Comparison of ENCODE assay signal across 1 cellular context in genomic region chr11:113477321-113477720, GRCh38.
TF ChIP-seq lines count a peak whose summit lies in the region.

No MANE protein-coding gene starts in this region.

TF ChIP-seq in K562, 482 proteins besides CTCF, POLR2A, EP300 and RAD21 (continued from another document):
- no peak for TF ChIP-seq SIX5 (IDR thresholded peaks at IDR 0.05; ENCODE audit: borderline replicate concordance in 1 of 2, insufficient read depth in 1 of 2, low read depth in 1 of 2, low read length in 2 of 2)
- TF ChIP-seq CHAMP1 (IDR thresholded peaks at IDR 0.05), result no peak
- TF ChIP-seq CLOCK (CRISPR knock-in tag; IDR thresholded peaks at IDR 0.05; ENCODE audit: borderline replicate concordance), result no peak
- TF ChIP-seq SRSF3 (IDR thresholded peaks at IDR 0.05; ENCODE audit: insufficient read depth, low read length), result no peak
- no peak for TF ChIP-seq HNRNPLL (IDR thresholded peaks at IDR 0.05; ENCODE audit: low read depth, low read length, poor library complexity, severe bottlenecking)
- no peak for TF ChIP-seq PHF21A (IDR thresholded peaks at IDR 0.05; ENCODE audit: borderline replicate concordance, low read depth)
- TF ChIP-seq XRCC3 (IDR thresholded peaks at IDR 0.05), result no peak
- TF ChIP-seq ZSCAN29 (IDR thresholded peaks at IDR 0.05), result no peak
- TF ChIP-seq JUNB (CRISPR knock-in tag; conservative IDR thresholded peaks at IDR 0.05), result no peak
- no peak for TF ChIP-seq NCOA6 (IDR thresholded peaks at IDR 0.05)
- no peak for TF ChIP-seq DNMT1 (IDR thresholded peaks at IDR 0.05)
- no peak for TF ChIP-seq NRF1 (conservative IDR thresholded peaks at IDR 0.05 in 1 of 2, IDR thresholded peaks at IDR 0.05 in 1 of 2)
- TF ChIP-seq ZBTB33 (CRISPR knock-in tag; IDR thresholded peaks at IDR 0.05), result no peak
- TF ChIP-seq SUPT5H (IDR thresholded peaks at IDR 0.05), result no peak
- no peak for TF ChIP-seq NFATC3 (IDR thresholded peaks at IDR 0.05)
